Comparison of ENCODE assay signal across 10 cellular contexts in the genomic region with DNA sequence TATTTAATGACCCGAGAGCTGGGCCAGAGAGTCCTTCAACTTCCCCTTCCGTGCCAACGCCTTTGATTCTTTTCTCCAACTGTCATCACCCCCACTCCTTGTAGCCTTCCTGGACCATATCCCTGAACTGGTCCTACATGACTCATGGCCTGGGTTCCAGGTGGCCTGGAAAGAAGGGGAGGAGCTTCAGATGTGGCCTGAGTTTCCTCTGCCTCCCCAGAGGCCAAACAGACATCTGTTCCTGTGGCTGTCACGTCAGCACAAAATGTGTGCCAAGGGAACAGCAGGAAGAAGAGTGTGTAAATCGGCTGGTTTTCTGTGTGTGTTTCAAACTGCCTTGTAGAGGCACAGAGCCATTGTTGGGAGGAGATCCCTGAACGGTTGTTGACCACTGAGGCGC. TPM values are rescaled to one million over a fixed set of nuclear protein-coding genes. Genes with fewer than 3 reads are reported as not detected.
A peak's percentile ranks its signal among the peaks of the same experiment; 100 is the strongest.
DNase-seq lines count a peak whose midpoint lies in the region; ATAC-seq and TF ChIP-seq lines count a peak whose summit lies in the region.
"Had no signal": no experiment of that assay in that cellular context is flagged by ENCODE, and none has a peak within 500 bp of the region (broad histone marks: within the 10 kb centered on the region; RNA-seq: fewer than 3 reads in every experiment).

No MANE protein-coding gene starts in this region.

- H2BK12ac ChIP-seq in mesenchymal stem cell (ENCODE audit: low read length in 2 of 2), result no peak overlapping the region

- peak; percentile 4 for DNase-seq in NCI-H2029 treated with DMSO at 0.1 percent for 48 hours (lab: John Stamatoyannopoulos, UW)
- DNase-seq in cardiac fibroblast (ENCODE audit: low read depth in 2 of 2), result peak; percentile 77 to 89
- peak; percentile 60 for DNase-seq in mesenchymal stem cell
- DNase-seq in upper lobe of right lung, result no peak
- DNase-seq in NCI-H1048 (lab: John Stamatoyannopoulos, UW), result no peak
- DNase-seq: naive thymus-derived CD4-positive, alpha-beta T cell had no signal

- H4K91ac ChIP-seq in mesenchymal stem cell (ENCODE audit: low read length), result no peak overlapping the region

- H3K4ac ChIP-seq in mesenchymal stem cell (ENCODE audit: low read depth in 1 of 2, low read length in 2 of 2), result no peak overlapping the region

- ATAC-seq in GM18873 (IDR thresholded peaks at IDR 0.05; ENCODE audit: low FRiP score, unreplicated experiment), result no peak
- ATAC-seq in GM18502 (IDR thresholded peaks at IDR 0.05; ENCODE audit: poor library complexity, unreplicated experiment), result no peak
- no peak for ATAC-seq in upper lobe of right lung
- ATAC-seq: naive thymus-derived CD4-positive, alpha-beta T cell had no signal

- H3K4me1 ChIP-seq in BLaER1 (peaks cover 30% of the 10 kb centered on the region), mesenchymal stem cell (ENCODE audit: control insufficient read depth, insufficient read depth, low read depth, low read length) (peaks cover 27% of the 10 kb centered on the region), upper lobe of right lung (no peaks in the 10 kb centered on the region)

- H2BK120ac ChIP-seq in mesenchymal stem cell (ENCODE audit: low read depth, low read length), result no peak overlapping the region

- no peaks in the 10 kb centered on the region for H4K20me1 ChIP-seq in BLaER1

- H3K9ac ChIP-seq in BLaER1, result peak overlapping the region; percentile 72
- H3K9ac ChIP-seq in mesenchymal stem cell (ENCODE audit: low read length), result peak overlapping the region; percentile 75

- H2BK5ac ChIP-seq in mesenchymal stem cell (ENCODE audit: low read depth, low read length, poor library complexity, severe bottlenecking), result peak overlapping the region; percentile 76

- peak overlapping the region; percentile 19; the same call in 1 of the 2 replicates for H3K4me3 ChIP-seq in BLaER1
- H3K4me3 ChIP-seq in cardiac fibroblast (replicated peaks in 1 of 2; ENCODE audit: low read depth in 2 of 2, low read length in 2 of 2), result no peak overlapping the region
- H3K4me3 ChIP-seq in mesenchymal stem cell (ENCODE audit: insufficient read depth in 1 of 2, low read depth in 1 of 2, low read length in 2 of 2), result peak overlapping the region in 1 of 2 experiments; percentile 21
- no peak overlapping the region for H3K4me3 ChIP-seq in upper lobe of right lung

- H3K4me2 ChIP-seq in BLaER1, result peak overlapping the region; percentile 82
- H3K4me2 ChIP-seq in mesenchymal stem cell (ENCODE audit: low read length, poor library complexity, severe bottlenecking), result no peak overlapping the region

- intact Hi-C loops in upper lobe of right lung (cut with DNase I), result no loop called here

- H4K8ac ChIP-seq in mesenchymal stem cell (ENCODE audit: low read length), result no peak overlapping the region

- H3K18ac ChIP-seq in mesenchymal stem cell (ENCODE audit: low read depth in 1 of 2, low read length in 2 of 2), result no peak overlapping the region

- 63% methylated on average over 7 of the region's 7 CpGs for WGBS in mesenchymal stem cell

- H3K36me3 ChIP-seq in BLaER1, result no peaks in the 10 kb centered on the region; the same call in 1 of the 2 replicates
- H3K36me3 ChIP-seq in mesenchymal stem cell (ENCODE audit: control insufficient read depth in 1 of 2, insufficient read depth in 2 of 2, low read depth in 1 of 2, low read length in 2 of 2), result no peaks in the 10 kb centered on the region
- H3K36me3 ChIP-seq in upper lobe of right lung, result no peaks in the 10 kb centered on the region

- H2AK5ac ChIP-seq in mesenchymal stem cell (ENCODE audit: low read length, severe bottlenecking), result peak overlapping the region; percentile 82

- TF ChIP-seq CTCF in cardiac fibroblast (IDR thresholded peaks at IDR 0.05; ENCODE audit: low read depth, low read length) (no peak), upper lobe of right lung (IDR thresholded peaks at IDR 0.05) (no peak)

- H2BK15ac ChIP-seq in mesenchymal stem cell (ENCODE audit: low read depth, poor library complexity, severe bottlenecking), result no peak overlapping the region

- H2AFZ ChIP-seq in mesenchymal stem cell (ENCODE audit: low read depth, low read length), result no peak overlapping the region

- H3K23ac ChIP-seq in mesenchymal stem cell (ENCODE audit: low read length in 2 of 2), result no peak overlapping the region

- no peaks in the 10 kb centered on the region for H3K27me3 ChIP-seq in BLaER1
- H3K27me3 ChIP-seq in mesenchymal stem cell (ENCODE audit: control insufficient read depth in 1 of 2, insufficient read depth in 1 of 2, low read length in 2 of 2), result no peaks in the 10 kb centered on the region
- no peaks in the 10 kb centered on the region for H3K27me3 ChIP-seq in upper lobe of right lung

- H3K14ac ChIP-seq in mesenchymal stem cell (ENCODE audit: low read length in 2 of 2), result no peak overlapping the region

- H3K79me1 ChIP-seq in mesenchymal stem cell (replicated peaks; ENCODE audit: low read length, poor library complexity, severe bottlenecking), result peaks cover 7% of the 10 kb centered on the region

- H3K9me3 ChIP-seq in BLaER1 (peaks cover 25% of the 10 kb centered on the region), mesenchymal stem cell (ENCODE audit: control insufficient read depth, low read length) (peaks cover 6% of the 10 kb centered on the region), upper lobe of right lung (no peaks in the 10 kb centered on the region)

- peak overlapping the region; percentile 88 for H3K27ac ChIP-seq in BLaER1
- peak overlapping the region; percentile 99 for H3K27ac ChIP-seq in mesenchymal stem cell (ENCODE audit: low read length, poor library complexity, severe bottlenecking)
- no peak overlapping the region for H3K27ac ChIP-seq in upper lobe of right lung

RNA-seq across cellular contexts. Expression of a gene that starts 24.9 kb away (rescaled TPM):
- 133 TPM for polyA plus RNA-seq in mesenchymal stem cell (2013, experiment 1 of 2)
- polyA plus RNA-seq in mesenchymal stem cell (2013, experiment 2 of 2), result 130 TPM
- total RNA-seq in upper lobe of right lung, result 40.8 TPM
- total RNA-seq: activated T-helper 1 cell treated with anti-CD3 and anti-CD28 coated beads, Interleukin-12 subunit alpha, Interleukin-12 subunit beta, Interleukin-2, Interleukin-4 antibody, amounts not matched to agents 30 ng/mL and 10 ng/mL and 1 ng/mL, durations not matched to agents 14 hours and 24 hours and 36 hours; naive thymus-derived CD4-positive, alpha-beta T cell had no signal
- polyA plus RNA-seq: naive thymus-derived CD4-positive, alpha-beta T cell had no signal

Comparison
In these comparisons a context has a peak if more than half of its experiments do, and no peak if none do; other contexts are left out.
1. DNase-seq: peak in NCI-H2029 treated with DMSO at 0.1 percent for 48 hours (single experiment), cardiac fibroblast (2 of 2) and mesenchymal stem cell (single experiment); none in upper lobe of right lung (single experiment) and NCI-H1048 (single experiment).